In the genomic region with DNA sequence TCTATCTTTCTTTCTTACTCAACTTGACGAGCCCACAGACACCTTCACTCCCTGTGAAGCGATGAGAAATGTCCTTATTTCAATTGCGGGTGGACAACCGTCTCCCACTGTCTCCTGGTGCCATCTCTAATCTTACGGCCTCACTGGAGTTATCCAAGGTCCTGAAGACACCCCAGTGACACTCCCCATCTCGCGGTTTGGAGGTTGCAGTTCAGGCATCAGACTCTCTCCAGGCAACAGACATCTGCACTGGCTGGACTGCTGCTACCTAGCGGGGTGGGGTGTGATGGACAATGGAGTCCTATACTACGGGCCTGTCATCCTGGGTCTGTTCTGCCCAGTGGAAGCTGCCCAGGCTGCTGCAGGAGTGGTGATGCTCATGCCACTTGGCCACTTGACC, we compare ENCODE assay signal across 16 cellular contexts.
DNase-seq lines count a peak whose midpoint lies in the region; ATAC-seq lines count a peak whose summit lies in the region.
"Had no signal": no experiment of that assay in that cellular context is flagged by ENCODE, and none has a peak within 500 bp of the region (broad histone marks: within the 10 kb centered on the region; RNA-seq: fewer than 3 reads in every experiment).

No MANE protein-coding gene starts in this region.

- H3K4me3 Mint-ChIP-seq in stimulated activated naive CD8-positive, alpha-beta T cell treated with anti-CD3 and anti-CD28 coated beads, Interleukin-15, Interleukin-2, amounts not matched to agents 100 ng/mL and 50 ng/mL, for 24 hours, result no peak overlapping the region
- H3K4me3 Mint-ChIP-seq: CD14-positive monocyte had no signal

- peak overlapping the region; percentile 36 for H3K27ac Mint-ChIP-seq in stimulated activated naive CD8-positive, alpha-beta T cell treated with anti-CD3 and anti-CD28 coated beads, Interleukin-15, Interleukin-2, amounts not matched to agents 100 ng/mL and 50 ng/mL, for 24 hours
- H3K27ac Mint-ChIP-seq: CD14-positive monocyte had no signal

- no peak for DNase-seq in stimulated activated naive CD8-positive, alpha-beta T cell treated with anti-CD3 and anti-CD28 coated beads, Interleukin-15, Interleukin-2, amounts not matched to agents 100 U/mL and 50 U/mL, for 24 hours
- DNase-seq in RPMI8226, result peak; percentile 15
- peak; percentile 10 for DNase-seq in iris pigment epithelial cell (ENCODE audit: low read depth)
- no peak for DNase-seq in stimulated activated CD4-positive, alpha-beta T cell treated with anti-CD3 and anti-CD28 coated beads, Interleukin-2, amount 100 ng/mL, for 24 hours
- DNase-seq in stimulated activated naive CD4-positive, alpha-beta T cell (lab: John Stamatoyannopoulos, UW), result no peak
- DNase-seq in AG08395 (ENCODE audit: low spot score), result no peak
- DNase-seq in activated T-cell treated with anti-CD3 and anti-CD28 coated beads for 4 hours, result no peak
- DNase-seq: COR-L47, DMS153, HCEC 1CT, NCI-H1105, NCI-H187, NCI-H2171 treated with DMSO at 0.1 percent for 48 hours, NCI-H82 had no signal

- H3K36me3 Mint-ChIP-seq in stimulated activated naive CD8-positive, alpha-beta T cell treated with anti-CD3 and anti-CD28 coated beads, Interleukin-15, Interleukin-2, amounts not matched to agents 100 ng/mL and 50 ng/mL, for 24 hours (ENCODE audit: low read depth), result no peaks in the 10 kb centered on the region
- H3K36me3 Mint-ChIP-seq: CD14-positive monocyte had no signal

- H3K4me1 Mint-ChIP-seq in stimulated activated naive CD8-positive, alpha-beta T cell treated with anti-CD3 and anti-CD28 coated beads, Interleukin-15, Interleukin-2, amounts not matched to agents 100 ng/mL and 50 ng/mL, for 24 hours (ENCODE audit: low read depth), result no peaks in the 10 kb centered on the region
- H3K4me1 Mint-ChIP-seq: CD14-positive monocyte had no signal

- H3K27me3 Mint-ChIP-seq in stimulated activated naive CD8-positive, alpha-beta T cell treated with anti-CD3 and anti-CD28 coated beads, Interleukin-15, Interleukin-2, amounts not matched to agents 100 ng/mL and 50 ng/mL, for 24 hours, result peaks cover 30% of the 10 kb centered on the region

- no peak for ATAC-seq in stimulated activated naive CD8-positive, alpha-beta T cell treated with anti-CD3 and anti-CD28 coated beads, Interleukin-15, Interleukin-2, amounts not matched to agents 100 U/mL and 50 U/mL, for 24 hours

- no peaks in the 10 kb centered on the region for H3K9me3 Mint-ChIP-seq in stimulated activated naive CD8-positive, alpha-beta T cell treated with anti-CD3 and anti-CD28 coated beads, Interleukin-15, Interleukin-2, amounts not matched to agents 100 ng/mL and 50 ng/mL, for 24 hours

Comparison
In these comparisons a context has a peak if more than half of its experiments do, and no peak if none do; other contexts are left out.
1. DNase-seq: peak in RPMI8226 (single experiment) and iris pigment epithelial cell (single experiment); none in stimulated activated naive CD8-positive, alpha-beta T cell treated with anti-CD3 and anti-CD28 coated beads, Interleukin-15, Interleukin-2, amounts not matched to agents 100 U/mL and 50 U/mL, for 24 hours (single experiment), stimulated activated CD4-positive, alpha-beta T cell treated with anti-CD3 and anti-CD28 coated beads, Interleukin-2, amount 100 ng/mL, for 24 hours (0 of 2), stimulated activated naive CD4-positive, alpha-beta T cell (0 of 6), AG08395 (single experiment) and activated T-cell treated with anti-CD3 and anti-CD28 coated beads for 4 hours (single experiment).